18 cellular contexts compared by ENCODE assay signal in genomic region chr5:132046915-132047314, GRCh38. TPM values are rescaled to one million over a fixed set of nuclear protein-coding genes. Genes with fewer than 3 reads are reported as not detected.
"Had no signal": no experiment of that assay in that cellular context is flagged by ENCODE, and none has a peak within 500 bp of the region (broad histone marks: within the 10 kb centered on the region; RNA-seq: fewer than 3 reads in every experiment).

No MANE protein-coding gene starts in this region.

- H3K36me3 ChIP-seq: brain microvascular endothelial cell, sigmoid colon had no signal

- H3K4me1 Mint-ChIP-seq: activated CD4-positive, alpha-beta memory T cell treated with anti-CD3 and anti-CD28 coated beads, Interleukin-2, amount 10 ng/mL, durations not matched to agents 7 days and 5 days; activated CD4-positive, alpha-beta T cell treated with anti-CD3 and anti-CD28 coated beads for 36 hours; activated naive CD4-positive, alpha-beta T cell treated with anti-CD3 and anti-CD28 coated beads, Interleukin-2, amount 50 U/mL, for 24 hours; memory B cell; T-cell had no signal

- H3K27me3 ChIP-seq: brain microvascular endothelial cell had no signal

- H3K27ac ChIP-seq: brain microvascular endothelial cell, sigmoid colon, VCaP had no signal

- H3K9me3 Mint-ChIP-seq: activated CD4-positive, alpha-beta memory T cell treated with anti-CD3 and anti-CD28 coated beads, Interleukin-2, amount 10 ng/mL, durations not matched to agents 7 days and 5 days; memory B cell had no signal

- H3K4me1 ChIP-seq: sigmoid colon had no signal

- ATAC-seq: activated CD4-positive, alpha-beta T cell treated with anti-CD3 and anti-CD28 coated beads for 36 hours; esophagus mucosa; T-cell had no signal

- DNase-seq: activated CD4-positive, alpha-beta memory T cell treated with anti-CD3 and anti-CD28 coated beads, Interleukin-2, amount 10 ng/mL, durations not matched to agents 7 days and 5 days; activated CD4-positive, alpha-beta T cell treated with anti-CD3 and anti-CD28 coated beads for 36 hours; amygdala; brain microvascular endothelial cell; cerebellar nuclear complex; sigmoid colon; stimulated activated naive CD4-positive, alpha-beta T cell had no signal

- H3K9me3 ChIP-seq: sigmoid colon had no signal

- H3K36me3 Mint-ChIP-seq: T-cell had no signal

- H3K4me3 ChIP-seq: sigmoid colon had no signal

- H3K27ac Mint-ChIP-seq: activated CD4-positive, alpha-beta memory T cell treated with anti-CD3 and anti-CD28 coated beads, Interleukin-2, amount 10 ng/mL, durations not matched to agents 7 days and 5 days; activated CD4-positive, alpha-beta T cell treated with anti-CD3 and anti-CD28 coated beads for 36 hours; memory B cell; T-cell had no signal

- H3K4me3 Mint-ChIP-seq: activated CD4-positive, alpha-beta memory T cell treated with anti-CD3 and anti-CD28 coated beads, Interleukin-2, amount 10 ng/mL, durations not matched to agents 7 days and 5 days; activated CD4-positive, alpha-beta T cell treated with anti-CD3 and anti-CD28 coated beads for 36 hours; activated naive CD4-positive, alpha-beta T cell treated with anti-CD3 and anti-CD28 coated beads, Interleukin-2, amount 50 U/mL, for 24 hours; memory B cell; T-cell had no signal

RNA-seq across cellular contexts. Expression of gene IL3, which starts 13.5 kb away (rescaled TPM):
- total RNA-seq: dermis microvascular lymphatic vessel endothelial cell, esophagus mucosa, fibroblast of villous mesenchyme, osteoblast, pulmonary artery endothelial cell, sigmoid colon, T-cell, temporal lobe, urinary bladder had no signal

RNA-seq across cellular contexts. Expression of gene CSF2, which starts 26.7 kb away (rescaled TPM):
- total RNA-seq: esophagus mucosa, osteoblast, pulmonary artery endothelial cell, sigmoid colon, temporal lobe, urinary bladder had no signal

RNA-seq across cellular contexts. Expression of gene ACSL6, which starts 35.5 kb away (rescaled TPM):
- total RNA-seq: osteoblast, pulmonary artery endothelial cell had no signal
